In the genomic region with DNA sequence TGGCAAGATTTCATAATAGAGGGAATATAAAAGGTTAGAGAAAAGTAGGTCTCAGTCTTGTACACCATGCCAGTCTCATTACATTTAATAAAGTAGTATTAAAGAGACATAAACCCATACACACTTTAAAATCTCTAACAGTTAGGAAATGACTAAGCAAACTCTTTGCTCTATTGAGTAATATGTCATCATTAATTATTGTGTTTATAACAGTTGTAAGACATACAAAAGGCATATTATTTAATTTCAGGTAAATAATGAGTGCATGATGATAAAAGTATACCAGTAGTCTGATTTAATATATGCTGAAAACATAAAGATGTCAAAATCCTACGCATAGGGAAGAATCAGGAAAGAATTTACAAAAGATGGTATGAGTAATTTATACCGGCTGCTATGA, we compare ENCODE assay signal across 34 cellular contexts. TPM values are rescaled to one million over a fixed set of nuclear protein-coding genes. Genes with fewer than 3 reads are reported as not detected.
"Had no signal": no experiment of that assay in that cellular context is flagged by ENCODE, and none has a peak within 500 bp of the region (broad histone marks: within the 10 kb centered on the region; RNA-seq: fewer than 3 reads in every experiment).

No MANE protein-coding gene starts in this region.

- H3K4me3 Mint-ChIP-seq: activated naive CD4-positive, alpha-beta T cell treated with anti-CD3 and anti-CD28 coated beads, Interleukin-2, amount 10 ng/mL, durations not matched to agents 7 days and 5 days; activated naive CD8-positive, alpha-beta T cell treated with anti-CD3 and anti-CD28 coated beads, Interleukin-2, amount 10 ng/mL, durations not matched to agents 7 days and 5 days; activated T-helper 1 cell treated with anti-CD3 and anti-CD28 coated beads, Interleukin-12 subunit alpha, Interleukin-12 subunit beta, Interleukin-2, Interleukin-4 antibody, amounts not matched to agents 30 ng/mL and 10 ng/mL and 1 ng/mL, durations not matched to agents 14 hours and 24 hours and 36 hours; memory B cell; naive thymus-derived CD8-positive, alpha-beta T cell; neural crest cell; stimulated activated effector memory CD8-positive, alpha-beta T cell treated with anti-CD3 and anti-CD28 coated beads, Interleukin-12 subunit alpha, Interleukin-12 subunit beta, amount 100 ng/mL, for 72 hours; stimulated activated naive CD8-positive, alpha-beta T cell treated with anti-CD3 and anti-CD28 coated beads, Interleukin-15, Interleukin-2, amounts not matched to agents 100 ng/mL and 50 ng/mL, for 24 hours; T-helper 2 cell treated with Interferon-gamma antibody and Interleukin-4, amounts not matched to agents 5 μg/mL and 100 μg/mL, for 36 hours had no signal

- H3K79me2 ChIP-seq: parathyroid adenoma had no signal

- H3K9ac ChIP-seq: parathyroid adenoma had no signal

- H3K27ac ChIP-seq: epithelial cell of prostate, esophagus squamous epithelium, gastroesophageal sphincter, parathyroid adenoma, psoas muscle, sigmoid colon, thoracic aorta, uterus, VCaP had no signal

- H3K4me3 ChIP-seq: esophagus squamous epithelium, gastroesophageal sphincter, psoas muscle, sigmoid colon, thoracic aorta, uterus had no signal

- H3K9me3 ChIP-seq: esophagus squamous epithelium, gastroesophageal sphincter, psoas muscle, sigmoid colon, thoracic aorta had no signal

- H3K4me1 ChIP-seq: esophagus squamous epithelium, gastroesophageal sphincter, parathyroid adenoma, psoas muscle, uterus had no signal

- ATAC-seq: gastroesophageal sphincter; left colon; naive thymus-derived CD8-positive, alpha-beta T cell; psoas muscle; stimulated activated effector memory CD8-positive, alpha-beta T cell treated with anti-CD3 and anti-CD28 coated beads, Interleukin-12 subunit alpha, Interleukin-12 subunit beta, amount 100 ng/mL, for 72 hours had no signal

- H3K27me3 ChIP-seq: sigmoid colon, uterus had no signal

- H3K4me1 Mint-ChIP-seq: activated naive CD4-positive, alpha-beta T cell treated with anti-CD3 and anti-CD28 coated beads, Interleukin-2, amount 10 ng/mL, durations not matched to agents 7 days and 5 days; activated naive CD8-positive, alpha-beta T cell treated with anti-CD3 and anti-CD28 coated beads, Interleukin-2, amount 10 ng/mL, durations not matched to agents 7 days and 5 days; memory B cell; naive thymus-derived CD8-positive, alpha-beta T cell; neural crest cell; stimulated activated effector memory CD8-positive, alpha-beta T cell treated with anti-CD3 and anti-CD28 coated beads, Interleukin-12 subunit alpha, Interleukin-12 subunit beta, amount 100 ng/mL, for 72 hours had no signal

- H3K9me3 Mint-ChIP-seq: activated naive CD4-positive, alpha-beta T cell treated with anti-CD3 and anti-CD28 coated beads, Interleukin-2, amount 10 ng/mL, durations not matched to agents 7 days and 5 days; activated naive CD8-positive, alpha-beta T cell treated with anti-CD3 and anti-CD28 coated beads, Interleukin-2, amount 10 ng/mL, durations not matched to agents 7 days and 5 days; activated T-helper 1 cell treated with anti-CD3 and anti-CD28 coated beads, Interleukin-12 subunit alpha, Interleukin-12 subunit beta, Interleukin-2, Interleukin-4 antibody, amounts not matched to agents 30 ng/mL and 10 ng/mL and 1 ng/mL, durations not matched to agents 14 hours and 24 hours and 36 hours; memory B cell; naive thymus-derived CD8-positive, alpha-beta T cell; stimulated activated effector memory CD8-positive, alpha-beta T cell treated with anti-CD3 and anti-CD28 coated beads, Interleukin-12 subunit alpha, Interleukin-12 subunit beta, amount 100 ng/mL, for 72 hours; stimulated activated naive CD8-positive, alpha-beta T cell treated with anti-CD3 and anti-CD28 coated beads, Interleukin-15, Interleukin-2, amounts not matched to agents 100 ng/mL and 50 ng/mL, for 24 hours; T-helper 2 cell treated with Interferon-gamma antibody and Interleukin-4, amounts not matched to agents 5 μg/mL and 100 μg/mL, for 36 hours had no signal

- DNase-seq: activated CD4-positive, alpha-beta T cell treated with anti-CD3 and anti-CD28 coated beads for 4 hours; activated CD4-positive, alpha-beta T cell treated with anti-CD3 and anti-CD28 coated beads, Interleukin-2, amount 50 U/mL, for 4 hours; activated effector memory CD4-positive, alpha-beta T cell treated with anti-CD3 and anti-CD28 coated beads, Interleukin-2, amount 50 U/mL, for 16 hours; activated naive CD4-positive, alpha-beta T cell treated with anti-CD3 and anti-CD28 coated beads, Interleukin-2, amount 10 ng/mL, durations not matched to agents 7 days and 5 days; activated naive CD8-positive, alpha-beta T cell treated with anti-CD3 and anti-CD28 coated beads, Interleukin-2, amount 10 ng/mL, durations not matched to agents 7 days and 5 days; amygdala; dermis blood vessel endothelial cell; effector CD4-positive, alpha-beta T cell; esophagus squamous epithelium; head of caudate nucleus; hippocampal formation; kidney; left colon; naive thymus-derived CD8-positive, alpha-beta T cell; nucleus accumbens; psoas muscle; sigmoid colon; small intestine; stimulated activated CD4-positive, alpha-beta T cell treated with anti-CD3 and anti-CD28 coated beads, Interleukin-4, amount 100 ng/mL, for 24 hours; trophoblast cell; uterus had no signal

- H2AFZ ChIP-seq: parathyroid adenoma had no signal

- H3K27ac Mint-ChIP-seq: activated naive CD4-positive, alpha-beta T cell treated with anti-CD3 and anti-CD28 coated beads, Interleukin-2, amount 10 ng/mL, durations not matched to agents 7 days and 5 days; activated naive CD8-positive, alpha-beta T cell treated with anti-CD3 and anti-CD28 coated beads, Interleukin-2, amount 10 ng/mL, durations not matched to agents 7 days and 5 days; activated T-helper 1 cell treated with anti-CD3 and anti-CD28 coated beads, Interleukin-12 subunit alpha, Interleukin-12 subunit beta, Interleukin-2, Interleukin-4 antibody, amounts not matched to agents 30 ng/mL and 10 ng/mL and 1 ng/mL, durations not matched to agents 14 hours and 24 hours and 36 hours; memory B cell; naive thymus-derived CD8-positive, alpha-beta T cell; stimulated activated effector memory CD8-positive, alpha-beta T cell treated with anti-CD3 and anti-CD28 coated beads, Interleukin-12 subunit alpha, Interleukin-12 subunit beta, amount 100 ng/mL, for 72 hours; stimulated activated naive CD8-positive, alpha-beta T cell treated with anti-CD3 and anti-CD28 coated beads, Interleukin-15, Interleukin-2, amounts not matched to agents 100 ng/mL and 50 ng/mL, for 24 hours; T-helper 2 cell treated with Interferon-gamma antibody and Interleukin-4, amounts not matched to agents 5 μg/mL and 100 μg/mL, for 36 hours had no signal

- H3K36me3 Mint-ChIP-seq: activated naive CD4-positive, alpha-beta T cell treated with anti-CD3 and anti-CD28 coated beads, Interleukin-2, amount 10 ng/mL, durations not matched to agents 7 days and 5 days; activated naive CD8-positive, alpha-beta T cell treated with anti-CD3 and anti-CD28 coated beads, Interleukin-2, amount 10 ng/mL, durations not matched to agents 7 days and 5 days; memory B cell; naive thymus-derived CD8-positive, alpha-beta T cell; stimulated activated effector memory CD8-positive, alpha-beta T cell treated with anti-CD3 and anti-CD28 coated beads, Interleukin-12 subunit alpha, Interleukin-12 subunit beta, amount 100 ng/mL, for 72 hours had no signal

- H3K36me3 ChIP-seq: esophagus squamous epithelium, gastroesophageal sphincter, sigmoid colon, thoracic aorta, uterus had no signal

RNA-seq across cellular contexts. Expression of gene FGG, which starts 31.0 kb away (rescaled TPM):
- total RNA-seq: activated naive CD8-positive, alpha-beta T cell treated with anti-CD3 and anti-CD28 coated beads, Interleukin-2, amount 10 ng/mL, durations not matched to agents 7 days and 5 days; activated T-helper 1 cell treated with anti-CD3 and anti-CD28 coated beads, Interleukin-12 subunit alpha, Interleukin-12 subunit beta, Interleukin-2, Interleukin-4 antibody, amounts not matched to agents 30 ng/mL and 10 ng/mL and 1 ng/mL, durations not matched to agents 14 hours and 24 hours and 36 hours; dermis blood vessel endothelial cell; esophagus squamous epithelium; gastroesophageal sphincter; left colon; lower leg skin; naive thymus-derived CD8-positive, alpha-beta T cell; neural crest cell; sigmoid colon; subcutaneous adipose tissue; thoracic aorta had no signal
- polyA plus RNA-seq: naive thymus-derived CD8-positive, alpha-beta T cell had no signal

RNA-seq across cellular contexts. Expression of gene FGA, which starts 53.0 kb away (rescaled TPM):
- total RNA-seq: activated naive CD8-positive, alpha-beta T cell treated with anti-CD3 and anti-CD28 coated beads, Interleukin-2, amount 10 ng/mL, durations not matched to agents 7 days and 5 days; activated T-helper 1 cell treated with anti-CD3 and anti-CD28 coated beads, Interleukin-12 subunit alpha, Interleukin-12 subunit beta, Interleukin-2, Interleukin-4 antibody, amounts not matched to agents 30 ng/mL and 10 ng/mL and 1 ng/mL, durations not matched to agents 14 hours and 24 hours and 36 hours; dermis blood vessel endothelial cell; esophagus squamous epithelium; left colon; lower leg skin; naive thymus-derived CD8-positive, alpha-beta T cell; neural crest cell; sigmoid colon; subcutaneous adipose tissue; thoracic aorta had no signal
- polyA plus RNA-seq: naive thymus-derived CD8-positive, alpha-beta T cell; psoas muscle had no signal
